24 cellular contexts compared by ENCODE assay signal in the genomic region with DNA sequence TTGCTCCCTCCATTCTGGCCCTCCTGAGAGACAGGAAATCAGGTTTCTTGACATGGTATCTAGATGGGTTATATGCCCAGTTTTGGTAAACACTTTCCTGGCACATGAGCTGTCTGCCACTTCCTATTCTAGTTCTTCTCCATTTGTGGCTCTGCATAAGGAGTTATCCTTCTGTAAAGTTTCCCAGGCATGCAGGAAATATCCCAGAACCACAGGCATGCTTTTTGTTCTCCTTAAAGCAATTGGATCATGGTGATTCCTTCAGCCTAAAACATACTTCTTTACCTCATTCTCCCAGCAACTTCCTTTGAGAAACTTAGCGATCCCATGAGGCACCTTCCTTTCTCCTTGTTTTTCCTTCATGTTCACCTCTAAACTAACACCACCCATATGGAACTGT.
DNase-seq lines count a peak whose midpoint lies in the region; ATAC-seq and TF ChIP-seq lines count a peak whose summit lies in the region.
"Had no signal": no experiment of that assay in that cellular context is flagged by ENCODE, and none has a peak within 500 bp of the region (broad histone marks: within the 10 kb centered on the region; RNA-seq: fewer than 3 reads in every experiment).

No MANE protein-coding gene starts in this region.

- no peak overlapping the region for H3K4me3 ChIP-seq in astrocyte of the spinal cord (ENCODE audit: low read depth, low read length)
- H3K4me3 ChIP-seq in left ventricle myocardium inferior: no peak overlapping the region
- H3K4me3 ChIP-seq: A549, GM23338, prostate gland had no signal

- ATAC-seq in GM18909 (IDR thresholded peaks at IDR 0.05; ENCODE audit: poor library complexity, unreplicated experiment): no peak
- ATAC-seq: A549, GM23338, left colon, T-helper 17 cell had no signal

- TF ChIP-seq CTCF in astrocyte of the spinal cord (IDR thresholded peaks at IDR 0.05; ENCODE audit: low read depth, low read length) (no peak), left ventricle myocardium inferior (IDR thresholded peaks at IDR 0.05; ENCODE audit: borderline replicate concordance) (no peak)

- H3K9me3 ChIP-seq in left ventricle myocardium inferior (replicated peaks): no peaks in the 10 kb centered on the region
- H3K9me3 ChIP-seq: A549, prostate gland had no signal

- no peaks in the 10 kb centered on the region for H3K36me3 ChIP-seq in left ventricle myocardium inferior
- H3K36me3 ChIP-seq: prostate gland had no signal

- no peak overlapping the region for H3K27ac ChIP-seq in left ventricle myocardium inferior (replicated peaks)
- H3K27ac ChIP-seq: A549, prostate gland had no signal

- DNase-seq in AG20443 (ENCODE audit: low spot score) (peak; percentile 55), LHCN-M2 (ENCODE audit: low read depth) (peak; percentile 13), astrocyte of the spinal cord (ENCODE audit: low read depth, low spot score) (peak; percentile 75), kidney tubule cell (ENCODE audit: low spot score) (peak; percentile 18), left ventricle myocardium inferior (no peak), KBM-7 (no peak), NCI-H2196 (lab: John Stamatoyannopoulos, UW; ENCODE audit: unreplicated experiment) (no peak)
- DNase-seq: activated CD4-positive, alpha-beta memory T cell treated with anti-CD3 and anti-CD28 coated beads, Interleukin-2, amount 10 ng/mL, durations not matched to agents 7 days and 5 days; activated naive CD4-positive, alpha-beta T cell treated with anti-CD3 and anti-CD28 coated beads for 36 hours; activated T-cell treated with anti-CD3 and anti-CD28 coated beads, Interleukin-2, amount 50 U/mL, for 1 hour; aorta; dermis blood vessel endothelial cell; left colon; midbrain; NCI-H1417 treated with DMSO at 0.1 percent for 48 hours; NCI-H2171; NCI-H774; SHP77 treated with DMSO at 0.1 percent for 48 hours; small intestine; T-helper 17 cell had no signal

- H3K27me3 ChIP-seq in left ventricle myocardium inferior (ENCODE audit: low read depth): no peaks in the 10 kb centered on the region

- in situ Hi-C loops in astrocyte of the spinal cord (cut with HindIII; ENCODE audit: low sequenced_read_pairs): no loop called here
- in situ Hi-C loops in KBM-7 (cut with MboI; ENCODE audit: low pct_unique_long_range_greater_than_20kb, low sequenced_read_pairs): no loop called here

- intact Hi-C loops in left ventricle myocardium inferior (cut with micrococcal nuclease): no loop called here

- H3K4me1 ChIP-seq in left ventricle myocardium inferior: peaks cover 4% of the 10 kb centered on the region
- H3K4me1 ChIP-seq: A549, prostate gland had no signal

Comparison
In these comparisons a context has a peak if more than half of its experiments do, and no peak if none do; other contexts are left out.
1. DNase-seq: peak in AG20443 (single experiment), LHCN-M2 (single experiment), astrocyte of the spinal cord (single experiment) and kidney tubule cell (single experiment); none in left ventricle myocardium inferior (single experiment), KBM-7 (single experiment) and NCI-H2196 (single experiment).